ENCODE assay signal across 8 cellular contexts in genomic region chr1:113980120-113980519, GRCh38. TPM values are rescaled to one million over a fixed set of nuclear protein-coding genes. Genes with fewer than 3 reads are reported as not detected.
DNase-seq lines count a peak whose midpoint lies in the region; ATAC-seq, FAIRE-seq and TF ChIP-seq lines count a peak whose summit lies in the region.

No MANE protein-coding gene starts in this region.

- 20% methylated on average over 10 of the region's 10 CpGs for WGBS in K562 (ENCODE audit: insufficient coverage, low coverage, missing lambda C conversion rate)

- no peaks in the 10 kb centered on the region for H3K79me2 ChIP-seq in K562 (ENCODE audit: control insufficient read depth, insufficient read depth, low read length)

- H3K9me1 ChIP-seq in K562 (ENCODE audit: control insufficient read depth, insufficient read depth, low read length), result no peaks in the 10 kb centered on the region

- H3K36me3 Mint-ChIP-seq in stimulated activated naive B cell treated with anti-CD40 and anti-IgM and Interleukin-4, amounts not matched to agents 10 μg/mL and 1 μg/mL and 100 μg/mL, for 72 hours, result peaks cover 9 to 10% of the 10 kb centered on the region in 2 donors
- peaks cover 6 to 17% (median 8%) of the 10 kb centered on the region in 3 donors for H3K36me3 Mint-ChIP-seq in immature natural killer cell

- no peak for TF ChIP-seq RAD21 in K562 (CRISPR knock-in tag; conservative IDR thresholded peaks at IDR 0.05 in 1 of 2, IDR thresholded peaks at IDR 0.05 in 1 of 2)

- no peak for ATAC-seq in K562
- no peak for ATAC-seq in stimulated activated naive B cell treated with anti-CD40 and anti-IgM and Interleukin-4, amounts not matched to agents 10 μg/mL and 1 μg/mL and 100 μg/mL, for 72 hours (replicated peaks)
- no peak for ATAC-seq in HG02623 (IDR thresholded peaks at IDR 0.05; ENCODE audit: unreplicated experiment)
- no peak for ATAC-seq in HG02970 (IDR thresholded peaks at IDR 0.05; ENCODE audit: low FRiP score, unreplicated experiment)

- H3K9ac ChIP-seq in K562 (ENCODE audit: insufficient read depth in 1 of 2, low read depth in 2 of 2, low read length in 2 of 2), result no peak overlapping the region
- peak overlapping the region; percentile 79; the same call in 1 of the 2 replicates for H3K9ac ChIP-seq in iPS-20b (ENCODE audit: low read depth, low read length)

- TF ChIP-seq EP300 in K562 (IDR thresholded peaks at IDR 0.05; ENCODE audit: low read length), result no peak

- no TSS peak for BruUV-seq in K562 (replicated peaks; lab: Mats Ljungman, UMichigan)

- H3K9me3 Mint-ChIP-seq in stimulated activated naive B cell treated with anti-CD40 and anti-IgM and Interleukin-4, amounts not matched to agents 10 μg/mL and 1 μg/mL and 100 μg/mL, for 72 hours, result no peaks in the 10 kb centered on the region
- no peaks in the 10 kb centered on the region for H3K9me3 Mint-ChIP-seq in immature natural killer cell

- FAIRE-seq in K562 (lab: Jason Lieb, UNC), result no peak

- H3K4me1 Mint-ChIP-seq in stimulated activated naive B cell treated with anti-CD40 and anti-IgM and Interleukin-4, amounts not matched to agents 10 μg/mL and 1 μg/mL and 100 μg/mL, for 72 hours, result peaks cover 3 to 21% of the 10 kb centered on the region in 2 donors
- peaks cover 44 to 54% of the 10 kb centered on the region in 2 donors for H3K4me1 Mint-ChIP-seq in immature natural killer cell

- H3K4me2 ChIP-seq in K562 (ENCODE audit: insufficient read depth, low read length), result no peak overlapping the region

- H3K4me3 Mint-ChIP-seq in stimulated activated naive B cell treated with anti-CD40 and anti-IgM and Interleukin-4, amounts not matched to agents 10 μg/mL and 1 μg/mL and 100 μg/mL, for 72 hours, result no peak overlapping the region
- H3K4me3 Mint-ChIP-seq in immature natural killer cell, result no peak overlapping the region

- no peaks in the 10 kb centered on the region for H3K27me3 Mint-ChIP-seq in stimulated activated naive B cell treated with anti-CD40 and anti-IgM and Interleukin-4, amounts not matched to agents 10 μg/mL and 1 μg/mL and 100 μg/mL, for 72 hours
- H3K27me3 Mint-ChIP-seq in immature natural killer cell (ENCODE audit: low read depth in 3 of 3), result peaks cover 0 to 5% (median 3%) of the 10 kb centered on the region in 3 donors

- H3K9me3 ChIP-seq in HEK293 (ENCODE audit: control insufficient read depth, insufficient read depth, low read depth, low read length) (no peaks in the 10 kb centered on the region), K562 (replicated peaks; ENCODE audit: control insufficient read depth, insufficient read depth, low read depth, low read length) (no peaks in the 10 kb centered on the region), iPS-20b (ENCODE audit: insufficient read depth, low read depth, low read length) (no peaks in the 10 kb centered on the region)

- DNase-seq in K562 (ENCODE audit: extremely low read depth in 1 of 4, low spot score in 3 of 4) (no peak), immature natural killer cell (no peak), retina (no peak)
- no peak for DNase-seq in stimulated activated naive B cell treated with anti-CD40 and anti-IgM and Interleukin-4, amounts not matched to agents 10 μg/mL and 1 μg/mL and 100 μg/mL, for 72 hours

- H3K27ac ChIP-seq in HEK293 (ENCODE audit: extremely low read depth, low read depth, low read length) (no peak overlapping the region), K562 (ENCODE audit: extremely low read depth, low read depth, low read length) (no peak overlapping the region), iPS-20b (ENCODE audit: low read length) (no peak overlapping the region)

- POLR2A ChIA-PET in HEK293 (lab: Yijun Ruan, JAX) (no interaction called here), K562 (lab: Yijun Ruan, JAX) (interaction anchor here (1.2 kb wide), 1 partner anchor 51 kb away, joined by 3 read pairs; the partner anchor contains the start of gene HIPK1)

- H3K4me3 ChIP-seq in HEK293 (ENCODE audit: low read depth, low read length) (no peak overlapping the region), K562 (no peak overlapping the region), iPS-20b (ENCODE audit: low read length) (peak overlapping the region; percentile 54)

- H3K27me3 ChIP-seq in K562 (ENCODE audit: control insufficient read depth in 2 of 2, insufficient read depth in 2 of 2, low read length in 2 of 2), result peaks cover 23 to 52% of the 10 kb centered on the region in 2 experiments; a peak in 4 of 5 replicates
- H3K27me3 ChIP-seq in iPS-20b (ENCODE audit: insufficient read depth, low read length), result no peaks in the 10 kb centered on the region

- H3K36me3 ChIP-seq in HEK293 (ENCODE audit: control insufficient read depth in 2 of 2, insufficient read depth in 1 of 2, low read length in 2 of 2) (peaks cover 0 to 2% of the 10 kb centered on the region in 2 experiments; a peak in 1 of 3 replicates), K562 (ENCODE audit: control insufficient read depth, insufficient read depth, low read length) (peaks cover 5% of the 10 kb centered on the region; the same call in 2 of the 3 replicates), iPS-20b (ENCODE audit: insufficient read depth, low read depth, low read length) (peaks cover 16% of the 10 kb centered on the region)

- intact Hi-C loops in K562 (cut with micrococcal nuclease), result no loop called here

- H2AFZ ChIP-seq in K562 (ENCODE audit: low read depth, low read length), result no peak overlapping the region

- CTCF ChIA-PET in HEK293 (lab: Yijun Ruan, JAX), result interaction anchor here (0.6 to 7.7 kb wide), 10 partner anchors 11 to 324 kb away, joined by 3 to 99 read pairs (median 3); no protein-coding TSS in a partner anchor
- CTCF ChIA-PET in K562 (lab: Yijun Ruan, JAX; ENCODE audit: low intra/inter-chr PET ratio), result interaction anchor here (0.6 to 2.2 kb wide), 3 partner anchors 144 to 1132 kb away, joined by 3 to 7 read pairs (median 3); no protein-coding TSS in a partner anchor

- 0 out of 2 replicates have a peak, but pooled peaks cover 3% of the 10 kb centered on the region for H4K20me1 ChIP-seq in K562 (replicated peaks; ENCODE audit: control insufficient read depth, insufficient read depth, low read length)

- TF ChIP-seq POLR2A in K562 (conservative IDR thresholded peaks at IDR 0.05), result no peak

- TF ChIP-seq CTCF in HEK293 (tag by site-specific recombination; IDR thresholded peaks at IDR 0.05) (no peak), K562 (IDR thresholded peaks at IDR 0.05 in 2 of 3, conservative IDR thresholded peaks at IDR 0.05 in 1 of 3; ENCODE audit: insufficient read depth in 2 of 3, low read depth in 1 of 3, low read length in 3 of 3) (no peak)

- peaks cover 5% of the 10 kb centered on the region; the same call in 1 of the 2 replicates for H3K4me1 ChIP-seq in HEK293 (ENCODE audit: control insufficient read depth, insufficient read depth, low read length)
- H3K4me1 ChIP-seq in K562 (replicated peaks in 1 of 2; ENCODE audit: control insufficient read depth in 2 of 2, insufficient read depth in 2 of 2, low read length in 2 of 2), result peaks cover 5 to 8% of the 10 kb centered on the region in 2 experiments; a peak in 2 of 5 replicates
- peaks cover 63% of the 10 kb centered on the region for H3K4me1 ChIP-seq in iPS-20b (ENCODE audit: insufficient read depth, low read length)

- in situ Hi-C loops in K562 (cut with MboI), result loop anchor here (10.0 to 25.0 kb wide), 2 partner anchors 295 to 1082 kb away; no protein-coding TSS in a partner anchor

- peak overlapping the region; percentile 11 for H3K27ac Mint-ChIP-seq in stimulated activated naive B cell treated with anti-CD40 and anti-IgM and Interleukin-4, amounts not matched to agents 10 μg/mL and 1 μg/mL and 100 μg/mL, for 72 hours
- H3K27ac Mint-ChIP-seq in immature natural killer cell, result peak overlapping the region in 1 of 6 donors; percentile 10

RNA-seq across cellular contexts. Expression of gene OLFML3, which starts 0.8 kb away (rescaled TPM):
- total RNA-seq in K562 (2011; cell fraction: chromatin; rRNA removed; ENCODE audit: low replicate concordance), result 0.28 and 0.65 TPM in 2 replicates
- 0.33 TPM in 1 of 2 replicates, not detected in the other for total RNA-seq in K562 (2011; cell fraction: nucleolus; rRNA removed)
- total RNA-seq in K562 (2011; cell fraction: nucleoplasm; rRNA removed), result 0.44 and 0.46 TPM in 2 replicates
- total RNA-seq in K562 (2014; rRNA removed), result not detected in 2 replicates
- total RNA-seq in K562 (2014; rRNA removed; fragmentation: Illumina TruSeq; extraction: Trizol), result 0.07 TPM in 1 of 2 replicates, not detected in the other
- total RNA-seq in K562 (2015; rRNA removed; fragmentation: Illumina TruSeq; extraction: Trizol), result 0.07 and 0.08 TPM in 2 replicates
- total RNA-seq in K562 (2021), result 0.13 and 0.16 TPM in 2 replicates
- polyA plus RNA-seq in K562 (2011; rRNA removed), result not detected in 2 replicates
- polyA plus RNA-seq in K562 (2011; cell fraction: cytosol; rRNA removed), result 0.03 TPM in 1 of 2 replicates, not detected in the other
- polyA plus RNA-seq in K562 (2011; cell fraction: nucleus; rRNA removed), result 0.07 and 0.11 TPM in 2 replicates
- not detected in 2 replicates for polyA plus RNA-seq in K562 (2012)
- not detected in 2 replicates for polyA plus RNA-seq in K562 (2014; fragmentation: Illumina TruSeq; extraction: Trizol)
- not detected for polyA plus RNA-seq in K562 (2014; fragmentation: Nextera tagmentation; extraction: Ambion mirVana)
- not detected in 2 replicates for polyA plus RNA-seq in K562 (2014; rRNA removed)
- polyA minus RNA-seq in K562 (2011; rRNA and poly(A)+ RNA removed), result 0.15 and 0.18 TPM in 2 replicates
- not detected in 2 replicates for polyA minus RNA-seq in K562 (2011; cell fraction: cytosol; rRNA and poly(A)+ RNA removed)
- polyA minus RNA-seq in K562 (2011; cell fraction: nucleus; rRNA and poly(A)+ RNA removed), result 0.40 and 0.89 TPM in 2 replicates
- polyA plus RNA-seq in immature natural killer cell, result under 1 TPM in 1 of 3 donors, not detected in 2; 0.11 TPM

RNA-seq across cellular contexts. Expression of gene HIPK1, which starts 51.0 kb away (rescaled TPM):
- total RNA-seq in K562 (2011; cell fraction: chromatin; rRNA removed; ENCODE audit: low replicate concordance), result 87.8 and 103 TPM in 2 replicates
- total RNA-seq in K562 (2011; cell fraction: nucleolus; rRNA removed), result 36.9 and 44.0 TPM in 2 replicates
- total RNA-seq in K562 (2011; cell fraction: nucleoplasm; rRNA removed), result 51.7 and 52.1 TPM in 2 replicates
- total RNA-seq in K562 (2014; rRNA removed), result 20.2 and 28.3 TPM in 2 replicates
- 29.6 and 33.1 TPM in 2 replicates for total RNA-seq in K562 (2014; rRNA removed; fragmentation: Illumina TruSeq; extraction: Trizol)
- 28.6 and 29.6 TPM in 2 replicates for total RNA-seq in K562 (2015; rRNA removed; fragmentation: Illumina TruSeq; extraction: Trizol)
- 57.5 and 57.9 TPM in 2 replicates for total RNA-seq in K562 (2021)
- 56.1 and 66.4 TPM in 2 replicates for polyA plus RNA-seq in K562 (2011; rRNA removed)
- 61.3 and 67.9 TPM in 2 replicates for polyA plus RNA-seq in K562 (2011; cell fraction: cytosol; rRNA removed)
- polyA plus RNA-seq in K562 (2011; cell fraction: nucleus; rRNA removed), result 83.1 and 90.0 TPM in 2 replicates
- polyA plus RNA-seq in K562 (2012), result 26.4 and 28.7 TPM in 2 replicates
- polyA plus RNA-seq in K562 (2014; fragmentation: Illumina TruSeq; extraction: Trizol), result 34.5 and 35.9 TPM in 2 replicates
- 10 to 100 TPM in 1 of 2 experiments, 1 to 10 TPM in 1; 10.0 to 10.9 TPM for polyA plus RNA-seq in K562 (2014; fragmentation: Nextera tagmentation; extraction: Ambion mirVana)
- polyA plus RNA-seq in K562 (2014; rRNA removed), result 21.3 and 21.9 TPM in 2 replicates
- polyA minus RNA-seq in K562 (2011; rRNA and poly(A)+ RNA removed), result 157 and 177 TPM in 2 replicates
- 66.3 and 89.1 TPM in 2 replicates for polyA minus RNA-seq in K562 (2011; cell fraction: cytosol; rRNA and poly(A)+ RNA removed)
- 27.6 and 55.2 TPM in 2 replicates for polyA minus RNA-seq in K562 (2011; cell fraction: nucleus; rRNA and poly(A)+ RNA removed)
- 10 to 100 TPM in 2 of 3 donors, 1 to 10 TPM in 1; 4.3 to 27.5 (median 12.7) TPM for polyA plus RNA-seq in immature natural killer cell
